Comparison of ENCODE assay signal across 8 cellular contexts in the genomic region with DNA sequence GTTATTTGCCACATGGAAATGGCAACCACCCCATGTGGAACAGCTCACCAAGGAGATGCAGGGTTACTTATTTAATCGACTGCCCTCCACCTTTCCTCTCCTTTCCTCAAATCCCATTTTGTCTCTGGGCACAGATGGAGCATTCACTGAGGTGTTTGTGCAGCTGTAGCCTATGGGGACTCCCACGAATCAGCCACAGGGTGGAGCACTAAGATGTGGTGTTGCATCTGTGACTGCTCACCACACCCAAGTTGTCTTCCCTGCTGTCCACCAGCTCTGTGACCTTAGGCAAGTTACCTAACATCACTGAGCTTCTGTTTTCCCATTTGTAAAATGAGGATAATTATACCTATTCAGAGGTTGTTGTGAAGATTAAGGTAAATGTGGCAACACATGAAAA.
DNase-seq lines count a peak whose midpoint lies in the region; ATAC-seq and TF ChIP-seq lines count a peak whose summit lies in the region.

No MANE protein-coding gene starts in this region.

- TF ChIP-seq CTCF in lower leg skin (IDR thresholded peaks at IDR 0.05) = no peak

- DNase-seq in ELR (ENCODE audit: low read depth) (peak; percentile 26), SK-MEL-5 (ENCODE audit: low read depth, low spot score) (peak; percentile 62), head of caudate nucleus (peak in 37 of 42 donors; percentile 4 to 67 (median 30)), lower leg skin (ENCODE audit: low spot score in 2 of 2) (no peak), activated gamma-delta T cell (lab: John Stamatoyannopoulos, UW) (no peak)
- peak; percentile 24 for DNase-seq in stimulated activated CD8-positive, alpha-beta memory T cell treated with anti-CD3 and anti-CD28 coated beads, Interleukin-4, amount 100 ng/mL, for 48 hours

- in situ Hi-C loops in SK-MEL-5 (cut with HindIII; ENCODE audit: low pct_unique_long_range_greater_than_20kb, low sequenced_read_pairs) = no loop called here

- TF ChIP-seq POLR2A in lower leg skin (IDR thresholded peaks at IDR 0.05) = no peak

- no peak overlapping the region for H3K4me3 ChIP-seq in lower leg skin (ENCODE audit: low read depth, poor library complexity, severe bottlenecking)

- peak; percentile 62 for ATAC-seq in HG02678 (IDR thresholded peaks at IDR 0.05; ENCODE audit: unreplicated experiment)
- no peak for ATAC-seq in GM19395 (IDR thresholded peaks at IDR 0.05; ENCODE audit: unreplicated experiment)

- intact Hi-C loops in head of caudate nucleus (cut with DNase I) (no loop called here), lower leg skin (cut with DNase I; ENCODE audit: low total_unique reads) (no loop called here)

- 38 to 39% methylated on average over 2 of the region's 2 CpGs for WGBS in lower leg skin, 2 donors

Comparison
In these comparisons a context has a peak if more than half of its experiments do, and no peak if none do; other contexts are left out.
1. DNase-seq: peak in ELR (single experiment), SK-MEL-5 (single experiment), head of caudate nucleus (37 of 42) and stimulated activated CD8-positive, alpha-beta memory T cell treated with anti-CD3 and anti-CD28 coated beads, Interleukin-4, amount 100 ng/mL, for 48 hours (single experiment); none in lower leg skin (0 of 2) and activated gamma-delta T cell (single experiment).